In genomic region chr6:81643156-81643555, GRCh38 we compare ENCODE assay signal across 28 cellular contexts.
"Had no signal": no experiment of that assay in that cellular context is flagged by ENCODE, and none has a peak within 500 bp of the region (broad histone marks: within the 10 kb centered on the region; RNA-seq: fewer than 3 reads in every experiment).

No MANE protein-coding gene starts in this region.

- H3K36me3 ChIP-seq: colonic mucosa, esophagus muscularis mucosa, esophagus squamous epithelium, gastrocnemius medialis, gastroesophageal sphincter, heart left ventricle, heart right ventricle had no signal

- H3K4me1 ChIP-seq: colonic mucosa, esophagus muscularis mucosa, esophagus squamous epithelium, foreskin keratinocyte, gastrocnemius medialis, gastroesophageal sphincter, heart left ventricle, heart right ventricle had no signal

- ATAC-seq: effector memory CD8-positive, alpha-beta T cell; esophagus mucosa; foreskin keratinocyte; gastrocnemius medialis; gastroesophageal sphincter; heart left ventricle; heart right ventricle had no signal

- H3K27me3 ChIP-seq: colonic mucosa, dorsolateral prefrontal cortex, esophagus muscularis mucosa, esophagus squamous epithelium, foreskin keratinocyte, gastrocnemius medialis, gastroesophageal sphincter, heart left ventricle, heart right ventricle had no signal

- FAIRE-seq: colon, endometrium, endothelial cell of umbilical vein, frontal cortex had no signal

- DNase-seq: colonic mucosa; cortex of kidney; dermis blood vessel endothelial cell; dorsolateral prefrontal cortex; effector CD4-positive, alpha-beta T cell; effector CD8-positive, alpha-beta T cell; effector memory CD4-positive, alpha-beta T cell; effector memory CD8-positive, alpha-beta T cell; endodermal cell; erythroblast; esophagus squamous epithelium; foreskin fibroblast; foreskin keratinocyte; foreskin melanocyte; gastrocnemius medialis; glutamatergic neuron; head of caudate nucleus; heart left ventricle; heart right ventricle had no signal

- H3K4me3 ChIP-seq: colonic mucosa, coronary artery, dorsolateral prefrontal cortex, esophagus muscularis mucosa, esophagus squamous epithelium, gastrocnemius medialis, gastroesophageal sphincter, heart left ventricle, heart right ventricle had no signal

- H3K27ac ChIP-seq: colonic mucosa, coronary artery, dorsolateral prefrontal cortex, epithelial cell of prostate, esophagus muscularis mucosa, esophagus squamous epithelium, foreskin keratinocyte, gastrocnemius medialis, gastroesophageal sphincter, heart left ventricle, heart right ventricle had no signal

- H3K9me3 ChIP-seq: colonic mucosa, esophagus muscularis mucosa, esophagus squamous epithelium, gastrocnemius medialis, heart left ventricle had no signal
